8 cellular contexts compared by ENCODE assay signal in the genomic region with DNA sequence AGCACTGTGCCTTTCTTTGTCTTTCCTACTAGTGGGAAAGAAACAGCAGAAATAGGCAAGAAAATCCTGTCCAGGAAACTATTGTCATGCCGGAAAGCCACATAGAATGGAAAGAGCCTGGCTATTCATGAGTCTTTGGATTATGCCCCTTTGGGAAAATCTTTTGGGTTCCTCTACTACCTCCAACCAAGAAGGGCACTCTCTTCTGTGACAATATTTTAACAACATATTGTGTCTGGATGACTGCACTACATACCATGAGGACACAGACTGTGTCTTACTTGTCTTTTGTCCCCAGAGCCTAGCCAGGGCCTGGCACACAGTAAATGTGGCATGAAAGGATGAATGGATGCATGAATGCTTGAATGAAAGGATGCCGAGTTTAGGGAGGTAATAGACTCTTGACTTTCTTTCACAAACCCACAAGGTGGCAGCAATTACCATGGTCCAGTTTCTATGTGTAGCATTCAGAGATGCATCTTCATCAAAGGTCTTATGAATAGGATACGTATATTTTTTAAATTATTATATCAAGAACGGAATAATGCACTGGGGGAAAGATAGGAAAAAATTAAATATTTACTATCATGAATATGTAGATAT. TPM values are rescaled to one million over a fixed set of nuclear protein-coding genes. Genes with fewer than 3 reads are reported as not detected.
A peak's percentile ranks its signal among the peaks of the same experiment; 100 is the strongest.
DNase-seq lines count a peak whose midpoint lies in the region; ATAC-seq and TF ChIP-seq lines count a peak whose summit lies in the region.

No MANE protein-coding gene starts in this region.

- H2AK5ac ChIP-seq in mesenchymal stem cell (ENCODE audit: low read length, severe bottlenecking), result no peak overlapping the region

- no peak overlapping the region for H3K27ac ChIP-seq in mesenchymal stem cell (ENCODE audit: low read length, poor library complexity, severe bottlenecking)

- H2BK12ac ChIP-seq in mesenchymal stem cell (ENCODE audit: low read length in 2 of 2), result no peak overlapping the region

- H3K4ac ChIP-seq in mesenchymal stem cell (ENCODE audit: low read depth in 1 of 2, low read length in 2 of 2), result no peak overlapping the region

- no peak overlapping the region for H3K14ac ChIP-seq in mesenchymal stem cell (ENCODE audit: low read length in 2 of 2)

- H3K4me3 ChIP-seq in mesenchymal stem cell (ENCODE audit: insufficient read depth in 1 of 2, low read depth in 1 of 2, low read length in 2 of 2), result no peak overlapping the region

- no peak overlapping the region for H2BK120ac ChIP-seq in mesenchymal stem cell (ENCODE audit: low read depth, low read length)

- H2AFZ ChIP-seq in mesenchymal stem cell (ENCODE audit: low read depth, low read length), result no peak overlapping the region

- no peak overlapping the region for H3K18ac ChIP-seq in mesenchymal stem cell (ENCODE audit: low read depth in 1 of 2, low read length in 2 of 2)

- H2BK15ac ChIP-seq in mesenchymal stem cell (ENCODE audit: low read depth, poor library complexity, severe bottlenecking), result no peak overlapping the region

- no peaks in the 10 kb centered on the region for H3K9me3 ChIP-seq in mesenchymal stem cell (ENCODE audit: control insufficient read depth, low read length)

- no peak overlapping the region for H2BK5ac ChIP-seq in mesenchymal stem cell (ENCODE audit: low read depth, low read length, poor library complexity, severe bottlenecking)

- peak; percentile 64 for ATAC-seq in GM21360 (IDR thresholded peaks at IDR 0.05; ENCODE audit: unreplicated experiment)
- no peak for ATAC-seq in omental fat pad (ENCODE audit: low FRiP score)

- TF ChIP-seq CTCF in omental fat pad (IDR thresholded peaks at IDR 0.05), result no peak

- no peak overlapping the region for H3K9ac ChIP-seq in mesenchymal stem cell (ENCODE audit: low read length)

- in situ Hi-C loops in SK-MEL-5 (cut with HindIII; ENCODE audit: low pct_unique_long_range_greater_than_20kb, low sequenced_read_pairs), result no loop called here

- no peaks in the 10 kb centered on the region for H3K36me3 ChIP-seq in mesenchymal stem cell (ENCODE audit: control insufficient read depth in 1 of 2, insufficient read depth in 2 of 2, low read depth in 1 of 2, low read length in 2 of 2)

- H3K4me2 ChIP-seq in mesenchymal stem cell (ENCODE audit: low read length, poor library complexity, severe bottlenecking), result no peak overlapping the region

- H3K4me1 ChIP-seq in mesenchymal stem cell (ENCODE audit: control insufficient read depth, insufficient read depth, low read depth, low read length), result no peaks in the 10 kb centered on the region

- no peak overlapping the region for H4K91ac ChIP-seq in mesenchymal stem cell (ENCODE audit: low read length)

- no peak overlapping the region for H3K23ac ChIP-seq in mesenchymal stem cell (ENCODE audit: low read length in 2 of 2)

- no peaks in the 10 kb centered on the region for H3K79me1 ChIP-seq in mesenchymal stem cell (replicated peaks; ENCODE audit: low read length, poor library complexity, severe bottlenecking)

- H3K27me3 ChIP-seq in mesenchymal stem cell (ENCODE audit: control insufficient read depth in 1 of 2, insufficient read depth in 1 of 2, low read length in 2 of 2), result peaks cover 9 to 14% of the 10 kb centered on the region in 2 experiments

- WGBS in mesenchymal stem cell, result 50% methylated on average over 2 of the region's 4 CpGs

- no peak overlapping the region for H4K8ac ChIP-seq in mesenchymal stem cell (ENCODE audit: low read length)

- DNase-seq in DMS153 treated with DMSO at 0.1 percent for 48 hours (lab: John Stamatoyannopoulos, UW; ENCODE audit: unreplicated experiment) (peak; percentile 68), NAMALWA (ENCODE audit: low spot score) (peak; percentile 71), SK-MEL-5 (ENCODE audit: low read depth, low spot score) (peak; percentile 74), dermis microvascular lymphatic vessel endothelial cell (ENCODE audit: low read depth in 2 of 2) (peak; percentile 31 to 55), mesenchymal stem cell (peak; percentile 59), omental fat pad (ENCODE audit: low spot score) (no peak)
- DNase-seq in activated effector memory CD4-positive, alpha-beta T cell treated with anti-CD3 and anti-CD28 coated beads, Interleukin-2, amount 50 U/mL, for 16 hours, result no peak

RNA-seq across cellular contexts. Expression of gene ARL14, which starts 30.3 kb away (rescaled TPM):
- not detected in 2 replicates for total RNA-seq in SK-MEL-5 (2014; rRNA removed; shearing (Covaris generic))
- not detected in 2 replicates for polyA plus RNA-seq in SK-MEL-5 (2015; cell fraction: cytosol; rRNA removed)
- polyA plus RNA-seq in SK-MEL-5 (2015; cell fraction: nucleus; rRNA removed), result not detected in 2 replicates
- total RNA-seq in dermis microvascular lymphatic vessel endothelial cell (not detected in 2 replicates), omental fat pad (not detected)
- 0.03 TPM for polyA plus RNA-seq in mesenchymal stem cell (2013, experiment 1 of 2)
- polyA plus RNA-seq in mesenchymal stem cell (2013, experiment 2 of 2), result not detected

RNA-seq across cellular contexts. Expression of gene PPM1L, which starts 48.7 kb away (rescaled TPM):
- 1.0 and 1.1 TPM in 2 replicates for total RNA-seq in SK-MEL-5 (2014; rRNA removed; shearing (Covaris generic))
- polyA plus RNA-seq in SK-MEL-5 (2015; cell fraction: cytosol; rRNA removed), result 0.86 and 1.7 TPM in 2 replicates
- polyA plus RNA-seq in SK-MEL-5 (2015; cell fraction: nucleus; rRNA removed), result 0.74 and 1.3 TPM in 2 replicates
- total RNA-seq in dermis microvascular lymphatic vessel endothelial cell (0.51 TPM in 2 replicates), omental fat pad (10 to 100 TPM; 13.5 to 30.4 (median 18.0) TPM)
- polyA plus RNA-seq in mesenchymal stem cell (2013, experiment 1 of 2), result 0.95 TPM
- polyA plus RNA-seq in mesenchymal stem cell (2013, experiment 2 of 2), result 0.81 TPM

Comparison
In these comparisons a context has a peak if more than half of its experiments do, and no peak if none do; other contexts are left out.
1. DNase-seq: peak in DMS153 treated with DMSO at 0.1 percent for 48 hours (single experiment), NAMALWA (single experiment), SK-MEL-5 (single experiment), dermis microvascular lymphatic vessel endothelial cell (2 of 2) and mesenchymal stem cell (single experiment); none in omental fat pad (single experiment) and activated effector memory CD4-positive, alpha-beta T cell treated with anti-CD3 and anti-CD28 coated beads, Interleukin-2, amount 50 U/mL, for 16 hours (single experiment).